1 cellular context compared by ENCODE assay signal in genomic region chr16:81164958-81165357, GRCh38.
TF ChIP-seq lines count a peak whose summit lies in the region.

No MANE protein-coding gene starts in this region.

TF ChIP-seq in HEK293, 187 proteins besides CTCF, POLR2A, EP300 and RAD21 (continued from another document):
- TF ChIP-seq ZNF558 (tag by site-specific recombination; IDR thresholded peaks at IDR 0.05) (no peak), ZNF677 (tag by site-specific recombination; IDR thresholded peaks at IDR 0.05) (peak; percentile 81)
